In the genomic region with DNA sequence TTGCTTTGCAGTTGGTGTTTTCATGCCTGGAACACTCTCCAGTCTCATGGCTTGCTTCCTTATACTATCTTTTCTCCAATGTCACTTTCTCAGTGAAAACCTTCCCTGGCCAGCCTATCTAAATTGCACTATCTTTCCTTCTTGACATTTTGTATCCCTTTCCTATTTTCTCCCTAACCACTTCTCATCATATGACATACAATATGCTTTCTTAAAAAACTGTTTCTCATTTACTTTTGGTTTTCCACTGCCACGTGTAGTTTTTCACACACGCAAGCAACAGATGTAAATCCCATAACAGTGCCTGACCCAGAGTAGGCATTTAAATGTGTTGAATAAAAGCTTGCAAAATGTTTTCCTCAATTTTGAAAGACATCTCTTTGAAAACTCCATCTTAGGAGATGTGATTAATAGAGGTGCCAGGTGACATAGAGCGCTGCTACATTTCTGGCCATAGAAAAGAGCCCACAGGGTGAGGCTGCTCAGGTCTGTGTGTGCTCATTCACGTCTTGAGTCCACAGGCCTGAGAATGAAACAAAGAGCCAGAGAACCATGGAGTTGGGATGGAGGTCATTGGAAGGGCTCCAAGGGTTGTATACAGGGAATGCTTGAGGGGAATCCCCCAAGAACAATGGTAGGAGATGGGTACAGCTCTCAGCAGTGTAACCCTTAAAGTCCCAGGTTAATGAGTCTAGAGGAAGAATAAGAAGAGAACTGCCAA, we compare ENCODE assay signal across 18 cellular contexts.
"Had no signal": no experiment of that assay in that cellular context is flagged by ENCODE, and none has a peak within 500 bp of the region (broad histone marks: within the 10 kb centered on the region; RNA-seq: fewer than 3 reads in every experiment).

No MANE protein-coding gene starts in this region.

- H3K4me1 ChIP-seq: transverse colon had no signal

- H3K4me3 ChIP-seq: transverse colon, vagina had no signal

- H3K27ac ChIP-seq: transverse colon, vagina had no signal

- DNase-seq: activated CD4-positive, alpha-beta memory T cell treated with anti-CD3 and anti-CD28 coated beads, Interleukin-2, amount 10 ng/mL, durations not matched to agents 7 days and 5 days; activated CD4-positive, alpha-beta T cell treated with anti-CD3 and anti-CD28 coated beads, Interleukin-2, amount 10 ng/mL, durations not matched to agents 24 days and 14 days; activated effector memory CD4-positive, alpha-beta T cell treated with Interleukin-2 at 50 U/mL for 16 hours; activated naive CD4-positive, alpha-beta T cell treated with anti-CD3 and anti-CD28 coated beads for 36 hours; activated naive CD8-positive, alpha-beta T cell treated with anti-CD3 and anti-CD28 coated beads, Interleukin-2, amount 10 ng/mL, durations not matched to agents 7 days and 5 days; activated T-cell treated with anti-CD3 and anti-CD28 coated beads, Interleukin-2, amount 50 U/mL, for 72 hours; amygdala; effector CD4-positive, alpha-beta T cell; hippocampal formation; small intestine; stimulated activated CD4-positive, alpha-beta T cell treated with anti-CD3 and anti-CD28 coated beads, Interleukin-2, amount 100 ng/mL, for 24 hours; T-helper 17 cell; transverse colon had no signal

- H3K27me3 Mint-ChIP-seq: activated CD4-positive, alpha-beta memory T cell treated with anti-CD3 and anti-CD28 coated beads, Interleukin-2, amount 10 ng/mL, durations not matched to agents 7 days and 5 days; activated CD4-positive, alpha-beta T cell treated with anti-CD3 and anti-CD28 coated beads, Interleukin-2, amount 10 ng/mL, durations not matched to agents 24 days and 14 days; activated naive CD8-positive, alpha-beta T cell treated with anti-CD3 and anti-CD28 coated beads, Interleukin-2, amount 10 ng/mL, durations not matched to agents 7 days and 5 days; memory B cell; stimulated activated memory B cell treated with anti-CD40 and anti-IgM and Interleukin-4, amounts not matched to agents 10 μg/mL and 1 μg/mL and 100 μg/mL, for 72 hours; T-helper 17 cell had no signal

- H3K27ac Mint-ChIP-seq: activated CD4-positive, alpha-beta memory T cell treated with anti-CD3 and anti-CD28 coated beads, Interleukin-2, amount 10 ng/mL, durations not matched to agents 7 days and 5 days; activated CD4-positive, alpha-beta T cell treated with anti-CD3 and anti-CD28 coated beads, Interleukin-2, amount 10 ng/mL, durations not matched to agents 24 days and 14 days; activated naive CD4-positive, alpha-beta T cell treated with anti-CD3 and anti-CD28 coated beads for 36 hours; activated naive CD8-positive, alpha-beta T cell treated with anti-CD3 and anti-CD28 coated beads, Interleukin-2, amount 10 ng/mL, durations not matched to agents 7 days and 5 days; activated T-cell treated with anti-CD3 and anti-CD28 coated beads, Interleukin-2, amount 50 U/mL, for 72 hours; memory B cell; nephron; stimulated activated memory B cell treated with anti-CD40 and anti-IgM and Interleukin-4, amounts not matched to agents 10 μg/mL and 1 μg/mL and 100 μg/mL, for 72 hours; T-helper 17 cell had no signal

- H3K9me3 Mint-ChIP-seq: activated CD4-positive, alpha-beta T cell treated with anti-CD3 and anti-CD28 coated beads, Interleukin-2, amount 10 ng/mL, durations not matched to agents 24 days and 14 days had no signal

- H3K9me3 ChIP-seq: vagina had no signal

- H3K4me3 Mint-ChIP-seq: activated CD4-positive, alpha-beta memory T cell treated with anti-CD3 and anti-CD28 coated beads, Interleukin-2, amount 10 ng/mL, durations not matched to agents 7 days and 5 days; activated CD4-positive, alpha-beta T cell treated with anti-CD3 and anti-CD28 coated beads, Interleukin-2, amount 10 ng/mL, durations not matched to agents 24 days and 14 days; activated naive CD4-positive, alpha-beta T cell treated with anti-CD3 and anti-CD28 coated beads for 36 hours; activated naive CD8-positive, alpha-beta T cell treated with anti-CD3 and anti-CD28 coated beads, Interleukin-2, amount 10 ng/mL, durations not matched to agents 7 days and 5 days; activated T-cell treated with anti-CD3 and anti-CD28 coated beads, Interleukin-2, amount 50 U/mL, for 72 hours; memory B cell; nephron; stimulated activated memory B cell treated with anti-CD40 and anti-IgM and Interleukin-4, amounts not matched to agents 10 μg/mL and 1 μg/mL and 100 μg/mL, for 72 hours; T-helper 17 cell had no signal

- ATAC-seq: activated T-cell treated with anti-CD3 and anti-CD28 coated beads, Interleukin-2, amount 50 U/mL, for 72 hours; sciatic nerve; stimulated activated memory B cell treated with anti-CD40 and anti-IgM and Interleukin-4, amounts not matched to agents 10 μg/mL and 1 μg/mL and 100 μg/mL, for 72 hours; T-helper 17 cell had no signal

- H3K4me1 Mint-ChIP-seq: activated CD4-positive, alpha-beta memory T cell treated with anti-CD3 and anti-CD28 coated beads, Interleukin-2, amount 10 ng/mL, durations not matched to agents 7 days and 5 days; activated naive CD8-positive, alpha-beta T cell treated with anti-CD3 and anti-CD28 coated beads, Interleukin-2, amount 10 ng/mL, durations not matched to agents 7 days and 5 days; nephron had no signal

- H3K27me3 ChIP-seq: transverse colon, vagina had no signal
